ENCODE assay signal across 1 cellular context in genomic region chr12:47747115-47747514, GRCh38.
TF ChIP-seq lines count a peak whose summit lies in the region.

No MANE protein-coding gene starts in this region.

TF ChIP-seq in K562, 482 proteins besides CTCF, POLR2A, EP300 and RAD21:
- TF ChIP-seq HDAC2 (IDR thresholded peaks at IDR 0.05): no peak
- peak; percentile 80 for TF ChIP-seq ZNF24 (IDR thresholded peaks at IDR 0.05)
